8 cellular contexts compared by ENCODE assay signal in the genomic region with DNA sequence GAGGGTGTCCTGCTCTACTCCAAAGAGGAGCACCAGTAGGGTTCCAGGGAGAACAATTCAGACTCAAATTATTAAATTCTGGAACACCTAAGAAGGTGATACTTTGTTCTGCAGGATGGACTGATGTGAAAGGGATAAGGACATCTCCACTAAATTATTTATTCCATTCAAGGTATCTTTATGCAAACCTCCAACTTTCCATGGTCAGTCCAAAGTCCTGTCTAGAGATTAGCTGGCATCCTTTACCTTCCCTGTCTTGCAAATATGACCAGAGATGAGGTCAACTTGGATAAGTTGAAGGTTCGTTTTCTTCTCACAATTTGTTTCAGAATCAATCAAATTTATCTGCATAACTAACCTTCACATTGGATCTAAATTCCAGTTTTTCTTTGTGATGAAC.
"Had no signal": no experiment of that assay in that cellular context is flagged by ENCODE, and none has a peak within 500 bp of the region (broad histone marks: within the 10 kb centered on the region; RNA-seq: fewer than 3 reads in every experiment).

No MANE protein-coding gene starts in this region.

- H3K4me3 ChIP-seq: GM12878 had no signal

- DNase-seq: GDM1, GF-D8 had no signal

- ATAC-seq: GM12878 had no signal

- FAIRE-seq: G401.6, GM12878, GM12891, GM12892, GM18507, GM19239 had no signal
